ENCODE assay signal across 14 cellular contexts in genomic region chr15:60793656-60794055, GRCh38.
DNase-seq lines count a peak whose midpoint lies in the region; ATAC-seq and TF ChIP-seq lines count a peak whose summit lies in the region.
"Had no signal": no experiment of that assay in that cellular context is flagged by ENCODE, and none has a peak within 500 bp of the region (broad histone marks: within the 10 kb centered on the region; RNA-seq: fewer than 3 reads in every experiment).

No MANE protein-coding gene starts in this region.

- no peaks in the 10 kb centered on the region for H3K27me3 ChIP-seq in CD4-positive, alpha-beta T cell (ENCODE audit: control insufficient read depth, insufficient read depth, low read length)
- no peaks in the 10 kb centered on the region for H3K27me3 ChIP-seq in heart left ventricle

- no peak for DNase-seq in CD4-positive, alpha-beta T cell
- peak; percentile 54 for DNase-seq in NCI-H2171 treated with DMSO at 0.1 percent for 48 hours (lab: John Stamatoyannopoulos, UW)
- peak; percentile 35 for DNase-seq in cerebellar cortex (ENCODE audit: low spot score)
- peak; percentile 50 for DNase-seq in renal cortical epithelial cell (ENCODE audit: low read depth)
- no peak for DNase-seq in posterior cingulate gyrus
- DNase-seq in heart left ventricle = no peak
- DNase-seq in NCI-H345 treated with DMSO at 0.1 percent for 48 hours (lab: John Stamatoyannopoulos, UW; ENCODE audit: unreplicated experiment) = no peak
- DNase-seq: COR-L47, GOT3, NCI-H187 treated with DMSO at 0.1 percent for 48 hours, NCI-H446 treated with DMSO at 0.1 percent for 48 hours, OCI-M1, SHP77 treated with DMSO at 0.1 percent for 48 hours had no signal

- H3K27ac Mint-ChIP-seq in CD4-positive, alpha-beta T cell = no peak overlapping the region

- H3K36me3 ChIP-seq in heart left ventricle = no peaks in the 10 kb centered on the region

- peak overlapping the region; percentile 7 for H3K4me3 Mint-ChIP-seq in CD4-positive, alpha-beta T cell

- intact Hi-C loops in CD4-positive, alpha-beta T cell (cut with DNase I, micrococcal nuclease) = no loop called here
- intact Hi-C loops in posterior cingulate gyrus (cut with DNase I) (no loop called here), heart left ventricle (cut with DNase I) (no loop called here)

- peaks cover 23% of the 10 kb centered on the region for H3K36me3 Mint-ChIP-seq in CD4-positive, alpha-beta T cell (ENCODE audit: low read depth)

- whole genome bisulfite sequencing in heart left ventricle, 4 donors = 72 to 85% (median 77%) methylated on average over 4 of the region's 4 CpGs

- no peak overlapping the region for H3K27ac ChIP-seq in CD4-positive, alpha-beta T cell (ENCODE audit: low read depth, low read length)
- H3K27ac ChIP-seq in heart left ventricle = no peak overlapping the region
- H3K27ac ChIP-seq: C4-2B had no signal

- TF ChIP-seq POLR2A in heart left ventricle (IDR thresholded peaks at IDR 0.05) = no peak

- POLR2A ChIA-PET in CD4-positive, alpha-beta T cell (lab: Charles Lee) = interaction anchor here (0.6 kb wide), 1 partner anchor 91 kb away, joined by 3 read pairs; no protein-coding TSS in a partner anchor

- no peak for TF ChIP-seq CTCF in CD4-positive, alpha-beta T cell (IDR thresholded peaks at IDR 0.05)
- no peak for TF ChIP-seq CTCF in heart left ventricle (IDR thresholded peaks at IDR 0.05)

- H3K4me1 Mint-ChIP-seq in CD4-positive, alpha-beta T cell (ENCODE audit: low read depth) = peaks cover 52% of the 10 kb centered on the region

- CTCF ChIA-PET in CD4-positive, alpha-beta T cell (lab: Charles Lee) = no interaction called here

- no peak overlapping the region for H3K4me3 ChIP-seq in heart left ventricle

- H3K4me1 ChIP-seq in heart left ventricle = peaks cover 0 to 15% (median 0%) of the 10 kb centered on the region in 12 donors

- H3K9me3 ChIP-seq in CD4-positive, alpha-beta T cell (ENCODE audit: control insufficient read depth, low read length) = peaks cover 16% of the 10 kb centered on the region
- H3K9me3 ChIP-seq in heart left ventricle = peaks cover 0 to 38% (median 7%) of the 10 kb centered on the region in 12 donors

- peaks cover 12% of the 10 kb centered on the region for H3K9me3 Mint-ChIP-seq in CD4-positive, alpha-beta T cell

- ATAC-seq in CD4-positive, alpha-beta T cell (ENCODE audit: poor library complexity) = no peak
- ATAC-seq in heart left ventricle = no peak

- no peaks in the 10 kb centered on the region for H3K27me3 Mint-ChIP-seq in CD4-positive, alpha-beta T cell

Comparison
In these comparisons a context has a peak if more than half of its experiments do, and no peak if none do; other contexts are left out.
1. DNase-seq: peak in NCI-H2171 treated with DMSO at 0.1 percent for 48 hours (single experiment), cerebellar cortex (single experiment) and renal cortical epithelial cell (single experiment); none in CD4-positive, alpha-beta T cell (0 of 10), posterior cingulate gyrus (0 of 10), heart left ventricle (0 of 5) and NCI-H345 treated with DMSO at 0.1 percent for 48 hours (single experiment).